In the genomic region with DNA sequence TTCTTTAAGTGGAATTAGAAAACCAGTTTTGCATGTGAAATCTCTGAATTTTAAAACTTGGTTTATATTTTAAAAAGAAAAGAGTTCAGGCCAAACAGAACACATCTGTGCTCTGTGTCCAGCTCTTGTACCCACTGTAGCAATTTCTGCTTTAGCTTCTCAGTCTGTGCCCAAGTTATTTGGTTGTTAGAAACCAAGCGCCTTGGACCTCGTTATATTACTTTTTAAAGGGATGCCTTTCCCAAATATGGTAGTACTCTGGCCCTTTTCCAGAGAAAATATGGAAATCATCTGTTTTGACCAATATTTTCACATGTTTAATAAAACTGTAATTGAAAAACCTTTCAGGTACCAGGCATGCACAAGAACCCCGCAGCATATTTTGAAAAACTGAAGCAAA, we compare ENCODE assay signal across 17 cellular contexts. TPM values are rescaled to one million over a fixed set of nuclear protein-coding genes. Genes with fewer than 3 reads are reported as not detected.
DNase-seq lines count a peak whose midpoint lies in the region; ATAC-seq and TF ChIP-seq lines count a peak whose summit lies in the region.
"Had no signal": no experiment of that assay in that cellular context is flagged by ENCODE, and none has a peak within 500 bp of the region (broad histone marks: within the 10 kb centered on the region; RNA-seq: fewer than 3 reads in every experiment).

No MANE protein-coding gene starts in this region.

- H3K4me3 Mint-ChIP-seq in activated naive CD4-positive, alpha-beta T cell treated with anti-CD3 and anti-CD28 coated beads, Interleukin-2, amount 50 U/mL, for 24 hours: peak overlapping the region; percentile 82
- no peak overlapping the region for H3K4me3 Mint-ChIP-seq in T-helper 17 cell
- no peak overlapping the region for H3K4me3 Mint-ChIP-seq in memory B cell
- H3K4me3 Mint-ChIP-seq: neural crest cell had no signal

- H3K27ac Mint-ChIP-seq in activated naive CD4-positive, alpha-beta T cell treated with anti-CD3 and anti-CD28 coated beads, Interleukin-2, amount 50 U/mL, for 24 hours: peak overlapping the region; percentile 73
- peak overlapping the region; percentile 92 for H3K27ac Mint-ChIP-seq in T-helper 17 cell
- H3K27ac Mint-ChIP-seq in memory B cell: peak overlapping the region; percentile 90

- H3K4me1 ChIP-seq in upper lobe of right lung: peaks cover 85% of the 10 kb centered on the region
- peaks cover 87% of the 10 kb centered on the region for H3K4me1 ChIP-seq in lower lobe of right lung

- H3K4me1 Mint-ChIP-seq in activated naive CD4-positive, alpha-beta T cell treated with anti-CD3 and anti-CD28 coated beads, Interleukin-2, amount 50 U/mL, for 24 hours: peaks cover 92% of the 10 kb centered on the region
- H3K4me1 Mint-ChIP-seq in T-helper 17 cell (peaks cover 74% of the 10 kb centered on the region), memory B cell (peaks cover 68% of the 10 kb centered on the region)

- DNase-seq in activated naive CD4-positive, alpha-beta T cell treated with anti-CD3 and anti-CD28 coated beads, Interleukin-2, amount 50 U/mL, for 16 hours: no peak
- DNase-seq in T-helper 17 cell (no peak), memory B cell (ENCODE audit: low spot score in 2 of 2) (no peak), upper lobe of right lung (no peak), globus pallidus (ENCODE audit: low spot score) (no peak), lower lobe of right lung (no peak)
- DNase-seq: cortex of kidney; DMS153; erythroblast; mammary epithelial cell; NCI-H1436 treated with DMSO at 0.1 percent for 48 hours; NCI-H345; NK-92 treated with Interleukin-12 subunit alpha and Interleukin-12 subunit beta, amount 100 ng/mL, for 24 hours had no signal

- H3K36me3 ChIP-seq in upper lobe of right lung: peaks cover 20% of the 10 kb centered on the region
- H3K36me3 ChIP-seq in lower lobe of right lung: no peaks in the 10 kb centered on the region
- H3K36me3 ChIP-seq: HAP-1 had no signal

- H3K9me3 ChIP-seq in T-helper 17 cell (ENCODE audit: control insufficient read depth, low read length, poor library complexity, severe bottlenecking) (no peaks in the 10 kb centered on the region), upper lobe of right lung (no peaks in the 10 kb centered on the region), lower lobe of right lung (no peaks in the 10 kb centered on the region)
- H3K9me3 ChIP-seq: HAP-1 had no signal

- H3K9me3 Mint-ChIP-seq in activated naive CD4-positive, alpha-beta T cell treated with anti-CD3 and anti-CD28 coated beads, Interleukin-2, amount 50 U/mL, for 24 hours: no peaks in the 10 kb centered on the region
- H3K9me3 Mint-ChIP-seq in memory B cell: no peaks in the 10 kb centered on the region

- no peak for ATAC-seq in T-helper 17 cell
- no peak for ATAC-seq in memory B cell (ENCODE audit: low read depth)
- ATAC-seq in upper lobe of right lung: no peak
- ATAC-seq in GM21619 (IDR thresholded peaks at IDR 0.05; ENCODE audit: unreplicated experiment): no peak
- no peak for ATAC-seq in lower lobe of right lung

- TF ChIP-seq CTCF in upper lobe of right lung (IDR thresholded peaks at IDR 0.05) (no peak), lower lobe of right lung (IDR thresholded peaks at IDR 0.05) (no peak)

- H3K27ac ChIP-seq in upper lobe of right lung (peak overlapping the region; percentile 65), lower lobe of right lung (no peak overlapping the region)

- no peak overlapping the region for H3K4me3 ChIP-seq in upper lobe of right lung
- no peak overlapping the region for H3K4me3 ChIP-seq in lower lobe of right lung
- H3K4me3 ChIP-seq: HAP-1 had no signal

- intact Hi-C loops in upper lobe of right lung (cut with DNase I): no loop called here
- intact Hi-C loops in lower lobe of right lung (cut with DNase I): no loop called here

- H3K27me3 ChIP-seq in upper lobe of right lung: no peaks in the 10 kb centered on the region
- H3K27me3 ChIP-seq in lower lobe of right lung (ENCODE audit: low read depth): no peaks in the 10 kb centered on the region

- no peaks in the 10 kb centered on the region for H3K27me3 Mint-ChIP-seq in activated naive CD4-positive, alpha-beta T cell treated with anti-CD3 and anti-CD28 coated beads, Interleukin-2, amount 50 U/mL, for 24 hours
- H3K27me3 Mint-ChIP-seq in T-helper 17 cell (no peaks in the 10 kb centered on the region), memory B cell (no peaks in the 10 kb centered on the region)

- H3K36me3 Mint-ChIP-seq in activated naive CD4-positive, alpha-beta T cell treated with anti-CD3 and anti-CD28 coated beads, Interleukin-2, amount 50 U/mL, for 24 hours: peaks cover 52% of the 10 kb centered on the region
- H3K36me3 Mint-ChIP-seq in T-helper 17 cell (ENCODE audit: low read depth) (peaks cover 6% of the 10 kb centered on the region), memory B cell (peaks cover 15% of the 10 kb centered on the region)

RNA-seq across cellular contexts. Expression of a gene that starts 27.3 kb away (rescaled TPM):
- 10 to 100 TPM; 58.4 to 74.5 TPM for total RNA-seq in T-helper 17 cell
- total RNA-seq in upper lobe of right lung: 329 TPM
- 289 TPM for total RNA-seq in lower lobe of right lung
